21 cellular contexts compared by ENCODE assay signal in the genomic region with DNA sequence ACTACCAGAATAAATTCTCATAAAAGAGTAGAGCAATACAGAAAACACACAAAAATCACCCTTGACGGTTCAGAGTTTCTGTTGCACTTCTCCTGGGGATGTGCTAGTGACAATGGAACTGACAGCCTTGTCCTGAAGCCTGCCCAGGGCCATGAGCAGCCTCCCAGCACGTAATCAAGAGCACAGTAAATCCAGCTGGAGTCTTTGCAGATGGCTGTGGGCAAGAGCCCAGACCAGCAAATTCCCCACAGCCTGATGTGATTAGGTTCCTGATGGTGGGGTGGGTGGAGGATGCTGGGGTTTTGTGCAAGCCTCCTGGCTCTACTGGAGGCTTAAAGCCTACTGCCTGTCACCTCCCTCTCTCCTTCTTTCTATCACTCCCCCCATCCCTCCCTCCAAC. TPM values are rescaled to one million over a fixed set of nuclear protein-coding genes. Genes with fewer than 3 reads are reported as not detected.
A peak's percentile ranks its signal among the peaks of the same experiment; 100 is the strongest.
DNase-seq lines count a peak whose midpoint lies in the region; ATAC-seq and TF ChIP-seq lines count a peak whose summit lies in the region.
"Had no signal": no experiment of that assay in that cellular context is flagged by ENCODE, and none has a peak within 500 bp of the region (broad histone marks: within the 10 kb centered on the region; RNA-seq: fewer than 3 reads in every experiment).

No MANE protein-coding gene starts in this region.

- peak; percentile 78 to 87 for ATAC-seq in left cardiac atrium
- no peak for ATAC-seq in HG03565 (IDR thresholded peaks at IDR 0.05; ENCODE audit: unreplicated experiment)
- ATAC-seq: GM23338 had no signal

- peaks cover 7% of the 10 kb centered on the region; the same call in 1 of the 2 replicates for H3K4me1 ChIP-seq in BE2C
- H3K4me1 ChIP-seq: SJSA1 had no signal

- H3K36me3 ChIP-seq in BE2C, result no peaks in the 10 kb centered on the region
- H3K36me3 ChIP-seq in WERI-Rb-1, result no peaks in the 10 kb centered on the region
- H3K36me3 ChIP-seq: SJSA1 had no signal

- peak; percentile 62 for DNase-seq in BE2C
- DNase-seq in NCI-H69 (lab: John Stamatoyannopoulos, UW), result peak; percentile 55
- DNase-seq in WERI-Rb-1, result peak; percentile 74
- DNase-seq in left cardiac atrium, result no peak
- no peak for DNase-seq in AG20443 (ENCODE audit: low spot score)
- DNase-seq in AG08395 (ENCODE audit: low spot score), result no peak
- DNase-seq: AML-193, GDM1, HCEC 1CT, MM.1S, NCI-H1092, NCI-H1694 treated with DMSO at 0.1 percent for 48 hours, NCI-H2107, NCI-H226, PC-9 had no signal

- H3K9me3 ChIP-seq in BE2C (no peaks in the 10 kb centered on the region), WERI-Rb-1 (ENCODE audit: severe bottlenecking) (no peaks in the 10 kb centered on the region)
- H3K9me3 ChIP-seq: SJSA1 had no signal

- no peak for TF ChIP-seq CTCF in BE2C (IDR thresholded peaks at IDR 0.05; ENCODE audit: low read depth, low read length)
- TF ChIP-seq CTCF in WERI-Rb-1 (IDR thresholded peaks at IDR 0.05; ENCODE audit: low read depth, low read length), result no peak

- H3K4me3 ChIP-seq in BE2C (ENCODE audit: low read depth, low read length) (no peak overlapping the region), WERI-Rb-1 (ENCODE audit: low read depth, low read length) (no peak overlapping the region)
- H3K4me3 ChIP-seq: GM23338, PC-9, SJSA1 had no signal

- H3K27ac ChIP-seq in WERI-Rb-1, result peak overlapping the region; percentile 57
- H3K27ac ChIP-seq: PC-9, SJSA1 had no signal

- intact Hi-C loops in left cardiac atrium (cut with DNase I), result no loop called here

- H3K27me3 ChIP-seq in BE2C (no peaks in the 10 kb centered on the region), WERI-Rb-1 (ENCODE audit: insufficient read depth, low read depth, severe bottlenecking) (no peaks in the 10 kb centered on the region)
- H3K27me3 ChIP-seq: SJSA1 had no signal

RNA-seq across cellular contexts. Expression of a gene that starts 17.9 kb away (rescaled TPM):
- 0.23 TPM for polyA plus RNA-seq in BE2C (2012; ENCODE audit: insufficient read depth, insufficient read length, low read depth)
- under 1 TPM in 1 of 2 donors, not detected in 1; 0.16 TPM for total RNA-seq in left cardiac atrium
- total RNA-seq: GM23338; LHCN-M2; PC-9; SJSA1; T-helper 2 cell treated with Interferon-gamma antibody and Interleukin-4, amounts not matched to agents 100 ng/mL and 5 ng/mL, for 36 hours had no signal
- polyA plus RNA-seq: CD14-positive monocyte, GM23338 had no signal

RNA-seq across cellular contexts. Expression of a gene that starts 52.0 kb away (rescaled TPM):
- polyA plus RNA-seq in BE2C (2012; ENCODE audit: insufficient read depth, insufficient read length, low read depth), result 17.8 TPM
- not detected for total RNA-seq in left cardiac atrium
- total RNA-seq: LHCN-M2; PC-9; SJSA1; T-helper 2 cell treated with Interferon-gamma antibody and Interleukin-4, amounts not matched to agents 100 ng/mL and 5 ng/mL, for 36 hours had no signal
- polyA plus RNA-seq: CD14-positive monocyte, GM23338 had no signal

Comparison
In these comparisons a context has a peak if more than half of its experiments do, and no peak if none do; other contexts are left out.
1. DNase-seq: peak in BE2C (single experiment), NCI-H69 (single experiment) and WERI-Rb-1 (single experiment); none in left cardiac atrium (single experiment), AG20443 (single experiment) and AG08395 (single experiment).